In the genomic region with DNA sequence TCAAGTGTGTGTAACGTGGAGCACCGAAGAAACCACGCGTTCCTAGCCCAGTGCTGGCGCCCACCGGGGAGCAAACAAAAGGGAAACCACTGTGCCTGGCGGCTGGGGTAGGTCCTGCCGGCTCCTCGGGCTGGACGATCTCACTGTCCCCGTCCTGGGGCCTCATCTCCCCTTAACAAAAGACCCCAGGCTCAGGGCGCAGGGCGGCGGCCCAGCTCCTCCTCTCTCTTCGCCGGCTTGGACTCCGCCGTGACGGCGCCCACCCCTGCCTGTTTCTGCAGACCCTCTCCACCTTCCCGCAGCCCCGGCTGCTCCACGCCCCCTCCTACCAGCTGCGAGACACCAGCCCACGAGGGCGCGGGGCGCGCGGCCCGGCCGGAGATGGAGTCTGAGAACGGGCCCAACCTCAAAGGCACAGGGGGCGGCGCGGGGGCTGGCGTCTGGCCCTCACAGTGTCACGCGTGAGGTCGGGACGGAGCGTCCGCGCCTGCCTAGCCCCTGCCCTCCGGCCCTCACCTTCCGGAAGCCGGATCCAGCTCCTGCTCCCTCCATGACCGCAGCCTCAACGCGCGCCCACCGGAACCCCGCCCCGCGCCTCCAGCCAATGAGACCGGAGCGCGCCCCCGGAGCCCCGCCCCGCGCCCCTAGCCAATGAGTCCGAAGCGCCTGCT, we compare ENCODE assay signal across 8 cellular contexts. TPM values are rescaled to one million over a fixed set of nuclear protein-coding genes. Genes with fewer than 3 reads are reported as not detected.
DNase-seq lines count a peak whose midpoint lies in the region; ATAC-seq and TF ChIP-seq lines count a peak whose summit lies in the region.

Gene CENPX (minus strand): TSS at position 569 of the 671 bp plus-strand sequence. CDS start 17 bp downstream, at position 552.

- WGBS in transverse colon (ENCODE audit: low coverage in 1 of 2), 2 donors, result 1% methylated on average over 32 of the region's 64 CpGs; no CpG with 5 or more reads in 1 of the 2 donors

- TF ChIP-seq POLR2A in GM15510 (IDR thresholded peaks at IDR 0.05; ENCODE audit: borderline replicate concordance, extremely low read depth, insufficient read length) (peak; percentile 72), breast epithelium (IDR thresholded peaks at IDR 0.05) (no peak), transverse colon (IDR thresholded peaks at IDR 0.05) (peak; percentile 80)

- intact Hi-C loops in breast epithelium (cut with DNase I; ENCODE audit: low total_unique reads), result loop anchor here (2.0 kb wide), 1 partner anchor 60 kb away; no protein-coding TSS in a partner anchor
- intact Hi-C loops in lower lobe of right lung (cut with DNase I), result no loop called here
- intact Hi-C loops in transverse colon (cut with DNase I; ENCODE audit: low total_unique reads), result no loop called here

- in situ Hi-C loops in transverse colon (cut with MboI; ENCODE audit: low pct_ligation_motif_present in 1 of 4, low pct_unique_long_range_greater_than_20kb in 1 of 4, low sequenced_read_pairs in 3 of 4), result no loop called here

- H3K4me1 ChIP-seq in breast epithelium (peaks cover 6 to 22% of the 10 kb centered on the region in 2 donors), lower lobe of right lung (peaks cover 54% of the 10 kb centered on the region), transverse colon (peaks cover 20 to 42% (median 34%) of the 10 kb centered on the region in 4 donors)

- no peak for DNase-seq in Jurkat, Clone E6-1 (ENCODE audit: low read depth, low spot score)
- DNase-seq in breast epithelium (ENCODE audit: low spot score in 2 of 2), result no peak
- no peak for DNase-seq in lower lobe of right lung
- no peak for DNase-seq in transverse colon
- DNase-seq in SIG-M5 (lab: John Stamatoyannopoulos, UW), result no peak

- no peak for ATAC-seq in lower lobe of right lung
- ATAC-seq in GM19397 (IDR thresholded peaks at IDR 0.05; ENCODE audit: unreplicated experiment), result no peak
- ATAC-seq in HG02571 (IDR thresholded peaks at IDR 0.05; ENCODE audit: unreplicated experiment), result no peak

- H3K27ac ChIP-seq in breast epithelium, result peak within 1 kb of the TSS; percentile 54 to 78
- H3K27ac ChIP-seq in lower lobe of right lung, result peak within 1 kb of the TSS; percentile 83
- H3K27ac ChIP-seq in transverse colon, result peak within 1 kb of the TSS; percentile 82 to 89 (median 84)

- H3K36me3 ChIP-seq in breast epithelium (no peaks in the 10 kb centered on the region), lower lobe of right lung (no peaks in the 10 kb centered on the region), transverse colon (no peaks in the 10 kb centered on the region)

- H3K4me3 ChIP-seq in Jurkat, Clone E6-1 (ENCODE audit: low read length), result peak within 1 kb of the TSS; percentile 84
- H3K4me3 ChIP-seq in breast epithelium (peak within 1 kb of the TSS; percentile 85 to 90 (median 88)), lower lobe of right lung (peak within 1 kb of the TSS; percentile 97), transverse colon (peak within 1 kb of the TSS; percentile 69 to 95 (median 84))

- H3K9me3 ChIP-seq in breast epithelium (no peaks in the 10 kb centered on the region), lower lobe of right lung (no peaks in the 10 kb centered on the region), transverse colon (no peaks in the 10 kb centered on the region)

- no peaks in the 10 kb centered on the region for H3K27me3 ChIP-seq in breast epithelium
- no peaks in the 10 kb centered on the region for H3K27me3 ChIP-seq in lower lobe of right lung (ENCODE audit: low read depth)
- no peaks in the 10 kb centered on the region for H3K27me3 ChIP-seq in transverse colon

- TF ChIP-seq EP300 in transverse colon (IDR thresholded peaks at IDR 0.05; ENCODE audit: low read depth), result no peak

- TF ChIP-seq CTCF in breast epithelium (IDR thresholded peaks at IDR 0.05) (no peak), lower lobe of right lung (IDR thresholded peaks at IDR 0.05) (no peak), transverse colon (IDR thresholded peaks at IDR 0.05) (no peak)

RNA-seq across cellular contexts. Expression of gene CENPX, which starts in this region (rescaled TPM):
- 178 TPM for polyA plus RNA-seq in Jurkat, Clone E6-1 (2012; ENCODE audit: insufficient read depth, insufficient read length)
- 10 to 100 TPM; 79.5 to 94.7 (median 92.5) TPM for total RNA-seq in breast epithelium
- total RNA-seq in lower lobe of right lung, result 43.8 TPM
- total RNA-seq in transverse colon, result 100 to 1,000 TPM in 2 of 4 donors, 10 to 100 TPM in 2; 85.4 to 131 (median 104) TPM
